ENCODE assay signal across 27 cellular contexts in the genomic region with DNA sequence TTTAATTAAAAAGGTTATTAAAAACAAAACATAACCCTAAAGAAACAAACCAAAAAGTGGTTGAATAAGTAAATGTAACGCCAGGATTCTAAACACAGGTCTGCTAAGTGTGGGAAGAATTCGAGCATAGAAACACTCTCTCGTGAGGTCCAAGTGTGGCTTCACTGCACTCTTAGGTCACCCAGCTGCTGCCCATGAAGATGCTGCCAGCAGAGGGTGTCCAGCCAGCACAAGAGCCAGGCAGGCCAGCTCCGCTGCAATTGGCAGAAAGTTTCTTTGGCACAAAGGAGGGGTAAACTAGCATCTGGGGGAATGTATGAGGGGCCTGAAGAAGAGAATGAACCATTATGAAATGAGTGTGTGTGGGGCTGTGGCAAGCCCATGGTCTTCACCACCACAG.
DNase-seq lines count a peak whose midpoint lies in the region; ATAC-seq, FAIRE-seq and TF ChIP-seq lines count a peak whose summit lies in the region.
"Had no signal": no experiment of that assay in that cellular context is flagged by ENCODE, and none has a peak within 500 bp of the region (broad histone marks: within the 10 kb centered on the region; RNA-seq: fewer than 3 reads in every experiment).

No MANE protein-coding gene starts in this region.

- no peak overlapping the region for H4K5ac ChIP-seq in H1 (ENCODE audit: insufficient read length, low read depth, low read length)

- peak; percentile 28 to 37; a peak in 2 of 4 replicates for TF ChIP-seq RAD21 in H1 (IDR thresholded peaks at IDR 0.05 in 1 of 2, conservative IDR thresholded peaks at IDR 0.05 in 1 of 2; ENCODE audit: low read depth in 2 of 2, low read length in 2 of 2)

- H2BK15ac ChIP-seq in H1 (ENCODE audit: low read length): no peak overlapping the region

- H4K20me1 ChIP-seq in PC-3 (ENCODE audit: low read length) (no peaks in the 10 kb centered on the region), H1 (replicated peaks in 1 of 2; ENCODE audit: control insufficient read depth in 1 of 2, insufficient read depth in 2 of 2, low read length in 2 of 2) (peaks cover 0 to 2% of the 10 kb centered on the region in 2 experiments)

- ATAC-seq in PC-3: no peak
- no peak for ATAC-seq in HG03135 (IDR thresholded peaks at IDR 0.05; ENCODE audit: unreplicated experiment)
- ATAC-seq: A549; activated CD4-positive, CD25-positive, alpha-beta regulatory T cell treated with anti-CD3 and anti-CD28 coated beads, Interleukin-2, amount 50 U/mL, for 24 hours; activated CD8-positive, alpha-beta T cell treated with anti-CD3 and anti-CD28 coated beads for 36 hours; K562; lower lobe of right lung had no signal

- no peaks in the 10 kb centered on the region for H3F3A ChIP-seq in PC-3 (ENCODE audit: low read length, unreplicated experiment)

- no peak overlapping the region for H3K4ac ChIP-seq in H1 (replicated peaks; ENCODE audit: insufficient read length, low read depth, low read length)

- TF ChIP-seq POLR2A in H1 (IDR thresholded peaks at IDR 0.05; ENCODE audit: control extremely low read depth in 1 of 2, low read depth in 2 of 2, low read length in 2 of 2) (no peak), ovary (IDR thresholded peaks at IDR 0.05) (no peak)

- no peak overlapping the region for H3K14ac ChIP-seq in H1 (ENCODE audit: insufficient read length)

- H2AK5ac ChIP-seq in H1 (ENCODE audit: low read depth, low read length): no peak overlapping the region

- peak; percentile 12 for TF ChIP-seq CTCF in AG04449 (IDR thresholded peaks at IDR 0.05; ENCODE audit: insufficient read depth, low read length, missing control alignments)
- TF ChIP-seq CTCF in PC-3 (conservative IDR thresholded peaks at IDR 0.05; ENCODE audit: low read depth, low read length): 0 out of 2 replicates have a peak, but pooled peaks have one; percentile 10
- TF ChIP-seq CTCF in H1 (IDR thresholded peaks at IDR 0.05; ENCODE audit: control extremely low read depth in 1 of 3, insufficient read depth in 1 of 3, low read depth in 1 of 3, low read length in 3 of 3): peak; percentile 10 to 30 (median 21); a peak in 2 of 4 replicates
- TF ChIP-seq CTCF in ovary (IDR thresholded peaks at IDR 0.05): no peak

- CTCF ChIA-PET in AG04449 (lab: Yijun Ruan, JAX): interaction anchor here (1.3 kb wide), 1 partner anchor 14 kb away, joined by 4 read pairs; no protein-coding TSS in a partner anchor
- CTCF ChIA-PET in PC-3 (lab: Charles Lee): no interaction called here
- CTCF ChIA-PET in H1 (lab: Charles Lee; ENCODE audit: partially characterized antibody): interaction anchor here (1.0 to 2.1 kb wide), 2 partner anchors 12 to 14 kb away, joined by 4 read pairs; no protein-coding TSS in a partner anchor

- no peak overlapping the region for H3K4me3 ChIP-seq in AG04449 (ENCODE audit: low read depth, low read length)
- H3K4me3 ChIP-seq in PC-3 (ENCODE audit: low read length): no peak overlapping the region
- no peak overlapping the region for H3K4me3 ChIP-seq in H1 (ENCODE audit: extremely low read depth in 1 of 4, insufficient read depth in 2 of 4, low read depth in 3 of 4, low read length in 4 of 4)
- H3K4me3 ChIP-seq in ovary: no peak overlapping the region
- H3K4me3 ChIP-seq: A549, ascending aorta, K562, lower lobe of right lung, skin epidermis had no signal

- H3K23me2 ChIP-seq in H1 (ENCODE audit: low read depth, low read length): no peaks in the 10 kb centered on the region

- H3K27ac ChIP-seq in PC-3 (ENCODE audit: low read length) (no peak overlapping the region), H1 (ENCODE audit: low read depth, low read length) (no peak overlapping the region), ovary (no peak overlapping the region)
- H3K27ac ChIP-seq: A549, ascending aorta, lower lobe of right lung had no signal

- no peak overlapping the region for H3K18ac ChIP-seq in H1 (ENCODE audit: extremely low read depth, low read length)

- no peak overlapping the region for H3K56ac ChIP-seq in H1 (replicated peaks; ENCODE audit: insufficient read length, low read depth, low read length)

- no peak overlapping the region for H2BK5ac ChIP-seq in H1 (ENCODE audit: low read depth, low read length)

- H3K9me3 ChIP-seq in PC-3 (ENCODE audit: low read length) (no peaks in the 10 kb centered on the region), H1 (ENCODE audit: insufficient read depth in 2 of 2, low read depth in 1 of 2, low read length in 1 of 2) (no peaks in the 10 kb centered on the region), ovary (no peaks in the 10 kb centered on the region)
- H3K9me3 ChIP-seq: A549, ascending aorta, lower lobe of right lung had no signal

- H3K9me2 ChIP-seq in PC-3 (replicated peaks; ENCODE audit: low read length): no peaks in the 10 kb centered on the region

- FAIRE-seq in H1 (lab: Jason Lieb, UNC): no peak
- FAIRE-seq: A549, GM12891, islet of Langerhans, K562 had no signal

- H3K4me2 ChIP-seq in PC-3 (ENCODE audit: low read length) (no peak overlapping the region), H1 (ENCODE audit: insufficient read depth in 1 of 2, low read depth in 2 of 2, low read length in 2 of 2) (no peak overlapping the region)
- H3K4me2 ChIP-seq: A549 had no signal

- no peaks in the 10 kb centered on the region for H3K36me3 ChIP-seq in PC-3 (ENCODE audit: low read depth, low read length)
- no peaks in the 10 kb centered on the region for H3K36me3 ChIP-seq in H1 (ENCODE audit: control insufficient read depth in 2 of 4, insufficient read depth in 4 of 4, low read length in 3 of 4)
- no peaks in the 10 kb centered on the region for H3K36me3 ChIP-seq in ovary
- H3K36me3 ChIP-seq: ascending aorta, lower lobe of right lung had no signal

- H4K8ac ChIP-seq in H1 (ENCODE audit: extremely low read depth, insufficient read depth, low read length): peak overlapping the region; percentile 53; the same call in 1 of the 2 replicates

- intact Hi-C loops in PC-3 (cut with micrococcal nuclease): no loop called here
- intact Hi-C loops in ovary (cut with DNase I): no loop called here

- WGBS in H1 (ENCODE audit: extremely low coverage in 1 of 2, insufficient coverage in 1 of 2, insufficient read length in 1 of 2, insufficient replicate concordance in 2 of 2, low coverage in 1 of 2, low lambda C conversion rate in 2 of 2, missing lambda C conversion rate in 1 of 2), 2 experiments: 77% methylated on average over 4 of the region's 4 CpGs; no CpG with 5 or more reads in 1 of the 2 experiments
- 76 to 81% (median 76%) methylated on average over 4 of the region's 4 CpGs for WGBS in ovary, 3 donors

- DNase-seq in AG04449 (ENCODE audit: low read depth, low spot score) (no peak), PC-3 (no peak), H1 (ENCODE audit: low read depth in 1 of 2, low spot score in 2 of 2) (no peak), myocyte (ENCODE audit: low read depth) (peak; percentile 77), DMS153 treated with DMSO at 0.1 percent for 48 hours (lab: John Stamatoyannopoulos, UW; ENCODE audit: unreplicated experiment) (no peak), ovary (no peak), T-helper 9 cell (no peak)
- DNase-seq: activated CD8-positive, alpha-beta T cell treated with anti-CD3 and anti-CD28 coated beads for 36 hours; activated effector memory CD4-positive, alpha-beta T cell treated with Interleukin-2 at 50 U/mL for 16 hours; activated naive CD8-positive, alpha-beta T cell treated with anti-CD3 and anti-CD28 coated beads for 36 hours; activated T-cell treated with anti-CD3 and anti-CD28 coated beads for 4 hours; DND-41; effector CD8-positive, alpha-beta T cell; lower lobe of right lung; MM.1S; NCI-H1417 treated with DMSO at 0.1 percent for 48 hours; NCI-H2107; OCI-M1; SHP77 treated with DMSO at 0.1 percent for 48 hours had no signal

- H3K4me1 ChIP-seq in PC-3 (ENCODE audit: insufficient read depth, low read length) (peaks cover 12% of the 10 kb centered on the region; the same call in 1 of the 2 replicates), H1 (replicated peaks in 1 of 4; ENCODE audit: control insufficient read depth in 3 of 4, insufficient read depth in 4 of 4, low read length in 3 of 4) (peaks cover 0 to 2% (median 0%) of the 10 kb centered on the region in 4 experiments; a peak in 2 of 7 replicates), ovary (ENCODE audit: insufficient read depth) (no peaks in the 10 kb centered on the region)
- H3K4me1 ChIP-seq: A549, ascending aorta, lower lobe of right lung had no signal

- no peak overlapping the region for H2BK12ac ChIP-seq in H1 (ENCODE audit: low read depth, low read length)

- no peaks in the 10 kb centered on the region for H3K27me3 ChIP-seq in PC-3 (ENCODE audit: low read length)
- H3K27me3 ChIP-seq in H1 (replicated peaks in 1 of 4; ENCODE audit: control insufficient read depth in 3 of 4, extremely low read depth in 1 of 4, insufficient read depth in 3 of 4, low read length in 3 of 4): no peaks in the 10 kb centered on the region
- no peaks in the 10 kb centered on the region for H3K27me3 ChIP-seq in ovary
- H3K27me3 ChIP-seq: ascending aorta had no signal

- H3K79me2 ChIP-seq in PC-3 (ENCODE audit: low read length) (no peaks in the 10 kb centered on the region), H1 (ENCODE audit: control insufficient read depth in 1 of 2, insufficient read depth in 2 of 2, low read length in 2 of 2) (no peaks in the 10 kb centered on the region)

- H2AFZ ChIP-seq in PC-3 (ENCODE audit: low read length) (no peak overlapping the region), H1 (ENCODE audit: low read length) (no peak overlapping the region)

- H3K79me1 ChIP-seq in H1 (ENCODE audit: low read depth, low read length): no peaks in the 10 kb centered on the region

- TF ChIP-seq EP300 in H1 (IDR thresholded peaks at IDR 0.05; ENCODE audit: borderline replicate concordance in 1 of 2, low read depth in 2 of 2, low read length in 2 of 2) (no peak), ovary (IDR thresholded peaks at IDR 0.05) (no peak)

- H3K23ac ChIP-seq in H1 (ENCODE audit: insufficient read length): no peak overlapping the region

- POLR2A ChIA-PET in AG04449 (lab: Yijun Ruan, JAX) (interaction anchor here (2.0 kb wide), 1 partner anchor 12 kb away, joined by 9 read pairs; no protein-coding TSS in a partner anchor), PC-3 (lab: Charles Lee; ENCODE audit: unreplicated experiment) (no interaction called here), H1 (lab: Charles Lee; ENCODE audit: partially characterized antibody) (no interaction called here)

- no peak overlapping the region for H4K91ac ChIP-seq in H1 (replicated peaks; ENCODE audit: insufficient read length, low read length)

- H2BK20ac ChIP-seq in H1 (ENCODE audit: low read length): no peak overlapping the region

- H3K9ac ChIP-seq in PC-3 (ENCODE audit: low read length) (no peak overlapping the region), H1 (replicated peaks in 1 of 4; ENCODE audit: extremely low read depth in 1 of 4, low read depth in 3 of 4, low read length in 3 of 4) (no peak overlapping the region)

- H2BK120ac ChIP-seq in H1 (replicated peaks; ENCODE audit: low read depth, low read length): no peak overlapping the region

- BruUV-seq in PC-3 (replicated peaks; lab: Mats Ljungman, UMichigan): no TSS peak

TF ChIP-seq in H1, 55 proteins besides CTCF, POLR2A, EP300 and RAD21 (continues in another document):
- TF ChIP-seq ASH2L (IDR thresholded peaks at IDR 0.05; ENCODE audit: low read length): no peak
- TF ChIP-seq TAF1 (IDR thresholded peaks at IDR 0.05; ENCODE audit: low read depth, low read length): no peak
- no peak for TF ChIP-seq MAFK (IDR thresholded peaks at IDR 0.05; ENCODE audit: low read depth, low read length)

Comparison
In these comparisons a context has a peak if more than half of its experiments do, and no peak if none do; other contexts are left out.
1. CTCF ChIP-seq: peak in AG04449 (single experiment), PC-3 (single experiment) and H1 (3 of 3); none in ovary (0 of 3).